ENCODE assay signal across 7 cellular contexts in the genomic region with DNA sequence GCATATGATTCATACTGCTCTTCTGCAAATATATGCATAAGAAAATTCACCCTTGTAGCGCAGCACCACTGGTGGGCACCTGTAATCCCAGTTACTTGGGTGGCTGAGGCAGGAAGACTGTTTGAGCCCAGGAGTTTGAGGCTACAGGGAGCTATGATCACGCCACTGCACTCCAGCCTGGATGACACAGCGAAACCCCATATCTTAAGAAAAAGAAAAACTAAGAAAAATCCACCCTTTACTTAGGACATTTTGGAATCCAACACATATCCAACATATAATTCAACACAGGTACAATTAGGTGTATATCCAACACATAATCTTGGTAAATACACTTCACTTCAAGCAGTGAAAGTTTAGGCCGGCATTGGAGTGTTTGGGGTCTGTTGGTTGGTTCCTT.
"Had no signal": no experiment of that assay in that cellular context is flagged by ENCODE, and none has a peak within 500 bp of the region (broad histone marks: within the 10 kb centered on the region; RNA-seq: fewer than 3 reads in every experiment).

No MANE protein-coding gene starts in this region.

- H3K36me3 ChIP-seq: HAP-1 had no signal

- DNase-seq: GM23248, GOT3, H7, HFFc6 had no signal

- H3K27ac Mint-ChIP-seq: HFFc6, IgD-negative memory B cell had no signal

- H3K4me3 Mint-ChIP-seq: HFFc6, IgD-negative memory B cell had no signal

- H3K27ac ChIP-seq: GM23248, HL-60 had no signal

- H3K9ac ChIP-seq: GM23248 had no signal

- H3K4me3 ChIP-seq: GM23248, HAP-1 had no signal

- H2AFZ ChIP-seq: GM23248 had no signal

- H3K36me3 Mint-ChIP-seq: IgD-negative memory B cell had no signal

- H3K4me1 Mint-ChIP-seq: IgD-negative memory B cell had no signal

- H3K9me3 ChIP-seq: HAP-1 had no signal

- H3K9me3 Mint-ChIP-seq: HFFc6 had no signal
